16 cellular contexts compared by ENCODE assay signal in genomic region chr2:449246-450067, GRCh38.
"Had no signal": no experiment of that assay in that cellular context is flagged by ENCODE, and none has a peak within 500 bp of the region (broad histone marks: within the 10 kb centered on the region; RNA-seq: fewer than 3 reads in every experiment).

No MANE protein-coding gene starts in this region.

- H3K4me3 ChIP-seq: colonic mucosa, lung, psoas muscle, transverse colon had no signal

- H3K27ac ChIP-seq: colonic mucosa, foreskin keratinocyte, psoas muscle, transverse colon, VCaP had no signal

- H3K36me3 ChIP-seq: colonic mucosa, transverse colon had no signal

- ATAC-seq: activated CD4-positive, alpha-beta T cell treated with anti-CD3 and anti-CD28 coated beads for 36 hours; foreskin keratinocyte; left cardiac atrium; naive thymus-derived CD8-positive, alpha-beta T cell; psoas muscle; sciatic nerve had no signal

- H3K27me3 ChIP-seq: colonic mucosa, foreskin keratinocyte, transverse colon had no signal

- DNase-seq: activated CD4-positive, alpha-beta memory T cell treated with anti-CD3 and anti-CD28 coated beads, Interleukin-2, amount 10 ng/mL, durations not matched to agents 7 days and 5 days; activated CD4-positive, alpha-beta T cell treated with anti-CD3 and anti-CD28 coated beads for 36 hours; activated CD8-positive, alpha-beta memory T cell treated with anti-CD3 and anti-CD28 coated beads, Interleukin-2, amount 50 U/mL, for 48 hours; activated naive CD4-positive, alpha-beta T cell treated with anti-CD3 and anti-CD28 coated beads for 36 hours; colonic mucosa; foreskin keratinocyte; immature natural killer cell; left cardiac atrium; naive thymus-derived CD8-positive, alpha-beta T cell; occipital lobe; psoas muscle; stimulated activated naive CD4-positive, alpha-beta T cell; transverse colon had no signal

- H3K9me3 ChIP-seq: colonic mucosa, psoas muscle, transverse colon had no signal

- H3K4me1 ChIP-seq: colonic mucosa, foreskin keratinocyte, psoas muscle, transverse colon had no signal
